Comparison of ENCODE assay signal across 1 cellular context in genomic region chr15:85794598-85795319, GRCh38.
TF ChIP-seq lines count a peak whose summit lies in the region.

Gene KLHL25 (minus strand): TSS chr15:85794925. CDS start chr15:85769810, 25,115 bp downstream.

TF ChIP-seq in HEK293, 187 proteins besides CTCF, POLR2A, EP300 and RAD21 (continued from another document):
- TF ChIP-seq HIC1 (tag by site-specific recombination; IDR thresholded peaks at IDR 0.05) (no peak), ZBTB7A (tag by site-specific recombination; IDR thresholded peaks at IDR 0.05; ENCODE audit: low read depth) (no peak), ZNF19 (tag by site-specific recombination; IDR thresholded peaks at IDR 0.05; ENCODE audit: low read depth) (no peak), ZNF621 (tag by site-specific recombination; IDR thresholded peaks at IDR 0.05) (no peak), ZNF169 (tag by site-specific recombination; IDR thresholded peaks at IDR 0.05) (no peak), ZNF664 (tag by site-specific recombination; IDR thresholded peaks at IDR 0.05) (no peak), KLF1 (tag by site-specific recombination; IDR thresholded peaks at IDR 0.05) (no peak), ZNF660 (tag by site-specific recombination; IDR thresholded peaks at IDR 0.05) (peak; percentile 49), PRDM6 (tag by site-specific recombination; IDR thresholded peaks at IDR 0.05) (0 out of 2 replicates have a peak, but pooled peaks have one; percentile 19), TCF7L2 (IDR thresholded peaks at IDR 0.05; ENCODE audit: borderline replicate concordance, low read depth, low read length) (no peak), KLF10 (tag by site-specific recombination; IDR thresholded peaks at IDR 0.05) (no peak; the same call in 1 of the 2 replicates), ZNF148 (tag by site-specific recombination; IDR thresholded peaks at IDR 0.05; ENCODE audit: borderline replicate concordance) (no peak), ZNF692 (tag by site-specific recombination; IDR thresholded peaks at IDR 0.05) (0 out of 2 replicates have a peak, but pooled peaks have one; percentile 14), ZNF585B (tag by site-specific recombination; IDR thresholded peaks at IDR 0.05) (no peak), HOXA7 (CRISPR knock-in tag; IDR thresholded peaks at IDR 0.05; ENCODE audit: borderline replicate concordance) (no peak), HOXD13 (CRISPR knock-in tag; IDR thresholded peaks at IDR 0.05; ENCODE audit: borderline replicate concordance) (no peak), ZNF398 (tag by site-specific recombination; IDR thresholded peaks at IDR 0.05) (no peak), ZBTB17 (tag by site-specific recombination; IDR thresholded peaks at IDR 0.05) (no peak), ZFP3 (tag by site-specific recombination; IDR thresholded peaks at IDR 0.05; ENCODE audit: low read depth) (no peak)
